Comparison of ENCODE assay signal across 30 cellular contexts in genomic region chr3:68055238-68055637, GRCh38.
"Had no signal": no experiment of that assay in that cellular context is flagged by ENCODE, and none has a peak within 500 bp of the region (broad histone marks: within the 10 kb centered on the region; RNA-seq: fewer than 3 reads in every experiment).

No MANE protein-coding gene starts in this region.

- H3K4me3 Mint-ChIP-seq: activated CD8-positive, alpha-beta T cell treated with anti-CD3 and anti-CD28 coated beads for 36 hours; activated naive CD4-positive, alpha-beta T cell treated with anti-CD3 and anti-CD28 coated beads, Interleukin-2, amount 50 U/mL, for 24 hours; brain had no signal

- H3K9me3 ChIP-seq: MG63, SJCRH30 had no signal

- H3K4me3 ChIP-seq: MG63, SJCRH30, SK-N-MC had no signal

- H3K9me3 Mint-ChIP-seq: activated naive CD4-positive, alpha-beta T cell treated with anti-CD3 and anti-CD28 coated beads, Interleukin-2, amount 50 U/mL, for 24 hours; brain had no signal

- DNase-seq: activated CD4-positive, alpha-beta T cell treated with anti-CD3 and anti-CD28 coated beads for 1 hour; activated CD4-positive, alpha-beta T cell treated with anti-CD3 and anti-CD28 coated beads for 48 hours; activated CD4-positive, alpha-beta T cell treated with anti-CD3 and anti-CD28 coated beads, Interleukin-2, amount 50 U/mL, for 4 hours; activated CD4-positive, CD25-positive, alpha-beta regulatory T cell; activated CD8-positive, alpha-beta T cell treated with anti-CD3 and anti-CD28 coated beads for 36 hours; activated gamma-delta T cell; activated naive CD4-positive, alpha-beta T cell treated with Interleukin-2 at 50 U/mL for 16 hours; activated T-cell treated with anti-CD3 and anti-CD28 coated beads, Interleukin-2, amount 50 U/mL, for 1 hour; anterior cingulate cortex; caudate nucleus; Kasumi-1; KG1; MG63; NCI-H1048; NCI-H1105 treated with DMSO at 0.1 percent for 48 hours; NCI-H1436; NCI-H1694 treated with DMSO at 0.1 percent for 48 hours; NCI-H2029; NCI-H345; NCI-H524 treated with DMSO at 0.1 percent for 48 hours; SHP77; SJCRH30; T1000; WERI-Rb-1 had no signal

- H3K27me3 ChIP-seq: MG63, SJCRH30 had no signal

- H3K27ac ChIP-seq: SJCRH30, SK-N-MC, WERI-Rb-1 had no signal

- H3K36me3 ChIP-seq: MG63, SJCRH30, WERI-Rb-1 had no signal

- ATAC-seq: activated CD8-positive, alpha-beta T cell treated with anti-CD3 and anti-CD28 coated beads for 36 hours; Panc1 had no signal

- H3K27me3 Mint-ChIP-seq: activated CD8-positive, alpha-beta T cell treated with anti-CD3 and anti-CD28 coated beads for 36 hours; activated naive CD4-positive, alpha-beta T cell treated with anti-CD3 and anti-CD28 coated beads, Interleukin-2, amount 50 U/mL, for 24 hours had no signal

- H3K4me1 ChIP-seq: SJCRH30 had no signal

- H3K36me3 Mint-ChIP-seq: brain had no signal

- FAIRE-seq: bronchial epithelial cell had no signal

- H3K27ac Mint-ChIP-seq: activated CD8-positive, alpha-beta T cell treated with anti-CD3 and anti-CD28 coated beads for 36 hours; activated naive CD4-positive, alpha-beta T cell treated with anti-CD3 and anti-CD28 coated beads, Interleukin-2, amount 50 U/mL, for 24 hours; activated T-helper 2 cell treated with anti-CD3 and anti-CD28 coated beads, Interferon-gamma antibody, Interleukin-2, Interleukin-4, amounts not matched to agents 10 μg/mL and 5 μg/mL and 100 μg/mL, durations not matched to agents 14 hours and 24 hours and 36 hours; brain had no signal
